Comparison of ENCODE assay signal across 12 cellular contexts in the genomic region with DNA sequence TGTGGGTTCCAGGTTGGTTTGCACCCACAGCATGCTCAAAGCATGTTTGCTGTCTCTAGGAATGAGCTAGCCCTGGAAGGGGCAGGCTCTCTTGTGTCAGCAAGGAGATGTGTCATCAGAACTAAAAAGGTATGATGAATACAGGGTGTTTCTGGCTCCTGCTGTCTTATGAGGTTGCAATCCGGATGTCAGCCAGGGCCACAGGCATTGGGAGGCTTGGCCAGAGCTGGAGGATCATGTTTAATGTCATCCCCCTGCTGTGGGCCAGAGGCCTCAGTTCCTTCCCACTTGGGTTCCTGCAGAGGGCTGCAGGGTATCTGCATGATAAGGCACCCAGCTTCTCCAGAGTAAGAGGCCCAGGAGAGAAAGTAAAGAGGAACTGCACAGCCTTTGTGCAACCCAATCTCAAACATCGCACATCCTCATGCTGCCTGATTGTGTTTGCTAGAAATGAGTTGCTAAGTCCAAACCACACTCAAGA.
DNase-seq lines count a peak whose midpoint lies in the region; ATAC-seq, FAIRE-seq and TF ChIP-seq lines count a peak whose summit lies in the region.
"Had no signal": no experiment of that assay in that cellular context is flagged by ENCODE, and none has a peak within 500 bp of the region (broad histone marks: within the 10 kb centered on the region; RNA-seq: fewer than 3 reads in every experiment).

No MANE protein-coding gene starts in this region.

- H3K4me1 Mint-ChIP-seq in mesothelial cell of epicardium, result peaks cover 13% of the 10 kb centered on the region

- ATAC-seq in GM12878, result peak; percentile 51
- no peak for ATAC-seq in lower lobe of right lung

- H3K36me3 ChIP-seq in GM12878 (ENCODE audit: control insufficient read depth in 2 of 2, insufficient read depth in 2 of 2, low read length in 1 of 2), result no peaks in the 10 kb centered on the region
- H3K36me3 ChIP-seq in lower lobe of right lung, result no peaks in the 10 kb centered on the region

- RAD21 ChIA-PET in GM12878 (lab: Charles Lee; ENCODE audit: unreplicated experiment), result interaction anchor here (1.2 to 1.9 kb wide), 3 partner anchors 10 to 1153 kb away, joined by 4 to 8 read pairs (median 4); no protein-coding TSS in a partner anchor

- no peak overlapping the region for H3K4me2 ChIP-seq in GM12878 (ENCODE audit: control insufficient read depth, insufficient read depth)

- no peak overlapping the region for H3K4me3 ChIP-seq in GM12878
- no peak overlapping the region for H3K4me3 ChIP-seq in lower lobe of right lung

- H3K27ac ChIP-seq in GM12878 (ENCODE audit: control insufficient read depth, insufficient read depth) (no peak overlapping the region), lower lobe of right lung (no peak overlapping the region)

- no peaks in the 10 kb centered on the region for H3K9me3 Mint-ChIP-seq in mesothelial cell of epicardium

- no peaks in the 10 kb centered on the region for H3K79me2 ChIP-seq in GM12878 (ENCODE audit: control insufficient read depth, insufficient read depth, low read length)

- intact Hi-C loops in GM12878 (cut with micrococcal nuclease; ENCODE audit: unreplicated experiment), result loop anchor here (10.0 kb wide), 1 partner anchor 319 kb away; no protein-coding TSS in a partner anchor
- intact Hi-C loops in lower lobe of right lung (cut with DNase I), result no loop called here

- no peak for TF ChIP-seq EP300 in GM12878 (IDR thresholded peaks at IDR 0.05; ENCODE audit: borderline replicate concordance in 1 of 2, control insufficient read depth in 1 of 2, low read depth in 2 of 2, low read length in 2 of 2)

- in situ Hi-C loops in GM12878 (cut with MboI), result loop anchor here (5.0 kb wide), 1 partner anchor 1151 kb away; no protein-coding TSS in a partner anchor

- no peak for TF ChIP-seq POLR2A in GM12891 (IDR thresholded peaks at IDR 0.05; ENCODE audit: low read depth, low read length)
- TF ChIP-seq POLR2A in GM12878 (IDR thresholded peaks at IDR 0.05; ENCODE audit: low read depth, low read length), result no peak

- TF ChIP-seq CTCF in GM12878 (IDR thresholded peaks at IDR 0.05 in 2 of 3, conservative IDR thresholded peaks at IDR 0.05 in 1 of 3; ENCODE audit: control insufficient read depth in 2 of 3, extremely low read depth in 1 of 3, insufficient read depth in 1 of 3, low read depth in 3 of 3, low read length in 3 of 3), result no peak
- TF ChIP-seq CTCF in lower lobe of right lung (IDR thresholded peaks at IDR 0.05), result no peak
- no peak for TF ChIP-seq CTCF in mesothelial cell of epicardium (IDR thresholded peaks at IDR 0.05; ENCODE audit: unreplicated experiment)

- DNase-seq in GM12891 (ENCODE audit: insufficient read length, low spot score) (no peak), NOMO-1 treated with dmso at 0.1 percent for 144 hours (lab: John Stamatoyannopoulos, UW; ENCODE audit: unreplicated experiment) (peak; percentile 85), GM12878 (ENCODE audit: low read depth, low spot score) (no peak), renal cortical epithelial cell (ENCODE audit: low read depth) (peak; percentile 35), lower lobe of right lung (no peak), epidermal melanocyte (ENCODE audit: insufficient read length, low spot score) (no peak), mesothelial cell of epicardium (ENCODE audit: low spot score in 2 of 2, unreplicated experiment in 2 of 2) (no peak)
- DNase-seq: activated CD8-positive, alpha-beta memory T cell treated with anti-CD3 and anti-CD28 coated beads, Interleukin-2, amount 50 U/mL, for 48 hours; aorta; NCI-H510A treated with DMSO at 0.1 percent for 48 hours; stimulated activated CD4-positive, alpha-beta T cell treated with anti-CD3 and anti-CD28 coated beads, Interleukin-4, amount 100 ng/mL, for 1 hour had no signal

- FAIRE-seq in GM12891 (lab: Jason Lieb, UNC) (no peak), GM12878 (lab: Jason Lieb, UNC) (no peak)
- FAIRE-seq: islet of Langerhans had no signal

- WGBS in GM12878 (ENCODE audit: insufficient coverage, insufficient replicate concordance, low lambda C conversion rate, missing lambda C conversion rate), result 0% methylated on average over 2 of the region's 2 CpGs

- POLR2A ChIA-PET in GM12878 (lab: Charles Lee), result no interaction called here

- H3K4me3 Mint-ChIP-seq in mesothelial cell of epicardium, result no peak overlapping the region

- SMC1A ChIA-PET in GM12878 (lab: Charles Lee; ENCODE audit: uncharacterized antibody, unreplicated experiment), result interaction anchor here (0.7 to 2.1 kb wide), 8 partner anchors 10 to 1154 kb away, joined by 3 to 7 read pairs (median 4); no protein-coding TSS in a partner anchor

- H3K4me1 ChIP-seq in GM12878 (ENCODE audit: control insufficient read depth, insufficient read depth, low read length), result no peaks in the 10 kb centered on the region; the same call in 1 of the 2 replicates
- peaks cover 7% of the 10 kb centered on the region for H3K4me1 ChIP-seq in lower lobe of right lung

- CTCF ChIA-PET in GM12878 (lab: Yijun Ruan, JAX), result interaction anchor here (1.0 to 2.5 kb wide), 11 partner anchors 8 to 1198 kb away, joined by 3 to 18 read pairs (median 5); no protein-coding TSS in a partner anchor

- H3K9ac ChIP-seq in GM12878 (ENCODE audit: control insufficient read depth, insufficient read depth, low read length), result no peak overlapping the region

- no peaks in the 10 kb centered on the region for H3K9me3 ChIP-seq in GM12878 (replicated peaks; ENCODE audit: control insufficient read depth, insufficient read depth, low read length)
- no peaks in the 10 kb centered on the region for H3K9me3 ChIP-seq in lower lobe of right lung

- H3K36me3 Mint-ChIP-seq in mesothelial cell of epicardium, result no peaks in the 10 kb centered on the region

- H4K20me1 ChIP-seq in GM12878 (ENCODE audit: control insufficient read depth, insufficient read depth), result no peaks in the 10 kb centered on the region

- H3K27ac Mint-ChIP-seq in mesothelial cell of epicardium, result no peak overlapping the region

- no peak overlapping the region for H2AFZ ChIP-seq in GM12878 (ENCODE audit: control insufficient read depth, low read depth, low read length)

- no peak for TF ChIP-seq RAD21 in GM12878 (IDR thresholded peaks at IDR 0.05; ENCODE audit: insufficient read depth, low read depth, low read length)

- H3K27me3 ChIP-seq in GM12878 (replicated peaks in 1 of 2; ENCODE audit: control insufficient read depth in 2 of 2, insufficient read depth in 2 of 2, low read length in 1 of 2) (peaks cover 0 to 2% of the 10 kb centered on the region in 2 experiments; a peak in 1 of 4 replicates), lower lobe of right lung (ENCODE audit: low read depth) (peaks cover 16% of the 10 kb centered on the region)

- peaks cover 20% of the 10 kb centered on the region for H3K27me3 Mint-ChIP-seq in mesothelial cell of epicardium (ENCODE audit: low read depth)

- no TSS peak for BruUV-seq in GM12878 (replicated peaks; lab: Mats Ljungman, UMichigan)

TF ChIP-seq in GM12891, 5 proteins besides CTCF, POLR2A, EP300 and RAD21:
- no peak for TF ChIP-seq TAF1 (IDR thresholded peaks at IDR 0.05; ENCODE audit: low read depth, low read length)
- TF ChIP-seq PAX5 (IDR thresholded peaks at IDR 0.05; ENCODE audit: insufficient read depth, low read length, severe bottlenecking), result no peak
- no peak for TF ChIP-seq POU2F2 (IDR thresholded peaks at IDR 0.05; ENCODE audit: low read depth, low read length)
- TF ChIP-seq POLR2AphosphoS5 (IDR thresholded peaks at IDR 0.05; ENCODE audit: low read depth, low read length), result no peak
- TF ChIP-seq SPI1 (IDR thresholded peaks at IDR 0.05; ENCODE audit: low read depth, low read length), result 0 out of 2 replicates have a peak, but pooled peaks have one; percentile 15

TF ChIP-seq in GM12878, 131 proteins besides CTCF, POLR2A, EP300 and RAD21:
- TF ChIP-seq SPI1 (IDR thresholded peaks at IDR 0.05; ENCODE audit: borderline replicate concordance, insufficient read depth, low read depth, low read length) (peak; percentile 74), FOXM1 (IDR thresholded peaks at IDR 0.05; ENCODE audit: low read depth, low read length) (no peak)
TF ChIP-seq in GM12878: peak in this region for 1.

Comparison
In these comparisons a context has a peak if more than half of its experiments do, and no peak if none do; other contexts are left out.
1. DNase-seq: peak in NOMO-1 treated with dmso at 0.1 percent for 144 hours (single experiment) and renal cortical epithelial cell (single experiment); none in GM12891 (single experiment), GM12878 (single experiment), lower lobe of right lung (single experiment), epidermal melanocyte (single experiment) and mesothelial cell of epicardium (0 of 2).